Comparison of ENCODE assay signal across 9 cellular contexts in the genomic region with DNA sequence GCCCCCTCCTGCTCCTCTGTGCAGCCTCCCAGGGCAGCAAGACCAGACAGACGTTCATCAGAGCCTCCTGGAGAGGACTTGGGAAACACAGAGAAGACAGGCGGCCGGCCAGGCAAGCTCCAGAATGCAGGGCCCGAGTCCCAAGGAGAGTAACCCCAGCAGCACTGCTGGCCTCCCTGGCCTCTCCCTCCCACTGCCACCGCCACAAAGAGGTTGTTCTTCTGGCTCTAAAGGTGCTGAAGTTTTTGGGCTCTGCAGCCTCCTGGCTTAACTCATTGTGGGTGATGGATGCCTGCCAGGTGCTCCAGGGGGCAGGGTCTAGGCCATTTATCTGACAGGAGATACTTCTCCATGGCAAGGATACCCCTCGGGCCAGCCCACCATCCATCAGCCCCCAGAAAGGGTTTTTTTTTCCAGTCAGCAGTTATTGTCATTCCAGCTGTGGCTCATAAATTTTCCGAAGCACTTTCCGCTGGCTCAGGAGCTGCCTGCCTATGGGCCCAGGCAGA. TPM values are rescaled to one million over a fixed set of nuclear protein-coding genes. Genes with fewer than 3 reads are reported as not detected.
DNase-seq lines count a peak whose midpoint lies in the region; ATAC-seq, FAIRE-seq and TF ChIP-seq lines count a peak whose summit lies in the region.
"Had no signal": no experiment of that assay in that cellular context is flagged by ENCODE, and none has a peak within 500 bp of the region (broad histone marks: within the 10 kb centered on the region; RNA-seq: fewer than 3 reads in every experiment).

No MANE protein-coding gene starts in this region.

- H3K4me1 ChIP-seq in pancreas: peaks cover 0 to 5% (median 0%) of the 10 kb centered on the region in 3 donors
- no peaks in the 10 kb centered on the region for H3K4me1 ChIP-seq in CD8-positive, alpha-beta T cell (ENCODE audit: insufficient read depth, low read length)

- H3K9me3 Mint-ChIP-seq in CD8-positive, alpha-beta T cell: peaks cover 5% of the 10 kb centered on the region

- H3K27ac ChIP-seq in pancreas: peak overlapping the region; percentile 31 to 50 (median 45)
- H3K27ac ChIP-seq in CD8-positive, alpha-beta T cell (ENCODE audit: low read depth, low read length): no peak overlapping the region

- no peak overlapping the region for H3K4me3 Mint-ChIP-seq in CD8-positive, alpha-beta T cell

- DNase-seq in left cardiac atrium (no peak), pancreas (peak in 1 of 6 donors; percentile 62), inferior parietal cortex (ENCODE audit: extremely low spot score) (no peak), MV-4-11 (lab: John Stamatoyannopoulos, UW) (no peak)
- no peak for DNase-seq in CD8-positive, alpha-beta T cell
- DNase-seq: NCI-H187, T1000 had no signal

- peaks cover 8% of the 10 kb centered on the region for H3K4me1 Mint-ChIP-seq in CD8-positive, alpha-beta T cell (ENCODE audit: low read depth)

- CTCF ChIA-PET in CD8-positive, alpha-beta T cell (lab: Charles Lee): no interaction called here

- H3K36me3 Mint-ChIP-seq in CD8-positive, alpha-beta T cell: no peaks in the 10 kb centered on the region

- no peak overlapping the region for H3K27ac Mint-ChIP-seq in CD8-positive, alpha-beta T cell

- H3K27me3 Mint-ChIP-seq in CD8-positive, alpha-beta T cell (ENCODE audit: low read depth): peaks cover 4% of the 10 kb centered on the region

- intact Hi-C loops in left cardiac atrium (cut with DNase I): no loop called here
- intact Hi-C loops in pancreas (cut with DNase I): no loop called here
- intact Hi-C loops in CD8-positive, alpha-beta T cell (cut with DNase I, micrococcal nuclease): no loop called here

- H3K9me3 ChIP-seq in pancreas: no peaks in the 10 kb centered on the region
- H3K9me3 ChIP-seq in CD8-positive, alpha-beta T cell (ENCODE audit: low read length): no peaks in the 10 kb centered on the region

- no peak overlapping the region for H3K4me3 ChIP-seq in pancreas
- H3K4me3 ChIP-seq in CD8-positive, alpha-beta T cell (ENCODE audit: low read depth, low read length): no peak overlapping the region

- ATAC-seq in SK-N-SH treated with all-trans-retinoic acid at 6 μM for 48 hours: peak; percentile 0; the same call in 1 of the 3 replicates
- peak; percentile 5 to 64 for ATAC-seq in left cardiac atrium
- ATAC-seq in pancreas: peak in 1 of 4 donors; percentile 11
- no peak for ATAC-seq in CD8-positive, alpha-beta T cell
- no peak for ATAC-seq in GM18498 (IDR thresholded peaks at IDR 0.05; ENCODE audit: unreplicated experiment)

- POLR2A ChIA-PET in CD8-positive, alpha-beta T cell (lab: Charles Lee): no interaction called here

- H3K36me3 ChIP-seq in pancreas: peaks cover 0 to 7% (median 5%) of the 10 kb centered on the region in 3 donors
- no peaks in the 10 kb centered on the region for H3K36me3 ChIP-seq in CD8-positive, alpha-beta T cell (ENCODE audit: insufficient read depth, low read length)

- 56 to 74% methylated on average over 8 of the region's 8 CpGs for WGBS in pancreas, 2 donors

- TF ChIP-seq CTCF in pancreas (IDR thresholded peaks at IDR 0.05): no peak
- TF ChIP-seq CTCF in CD8-positive, alpha-beta T cell (IDR thresholded peaks at IDR 0.05): no peak

- H3K27me3 ChIP-seq in pancreas: no peaks in the 10 kb centered on the region
- H3K27me3 ChIP-seq in CD8-positive, alpha-beta T cell (ENCODE audit: insufficient read depth, low read length): no peaks in the 10 kb centered on the region

- no peak for FAIRE-seq in pancreas (lab: Jason Lieb, UNC)

TF ChIP-seq in SK-N-SH treated with all-trans-retinoic acid at 6 μM for 48 hours, 23 proteins besides CTCF, POLR2A, EP300 and RAD21:
- no peak for TF ChIP-seq ESRRG (CRISPR knock-in tag; IDR thresholded peaks at IDR 0.05)
- TF ChIP-seq OSR1 (CRISPR knock-in tag; IDR thresholded peaks at IDR 0.05): no peak
- no peak for TF ChIP-seq ZNF565 (CRISPR knock-in tag; conservative IDR thresholded peaks at IDR 0.05; ENCODE audit: low read depth)
- no peak for TF ChIP-seq ZNF8 (CRISPR knock-in tag; IDR thresholded peaks at IDR 0.05)
- no peak for TF ChIP-seq CSDC2 (CRISPR knock-in tag; IDR thresholded peaks at IDR 0.05)
- no peak for TF ChIP-seq BACH2 (CRISPR knock-in tag; IDR thresholded peaks at IDR 0.05; ENCODE audit: borderline replicate concordance)
- no peak for TF ChIP-seq ZFP3 (CRISPR knock-in tag; IDR thresholded peaks at IDR 0.05)
- TF ChIP-seq, protein P1, sequence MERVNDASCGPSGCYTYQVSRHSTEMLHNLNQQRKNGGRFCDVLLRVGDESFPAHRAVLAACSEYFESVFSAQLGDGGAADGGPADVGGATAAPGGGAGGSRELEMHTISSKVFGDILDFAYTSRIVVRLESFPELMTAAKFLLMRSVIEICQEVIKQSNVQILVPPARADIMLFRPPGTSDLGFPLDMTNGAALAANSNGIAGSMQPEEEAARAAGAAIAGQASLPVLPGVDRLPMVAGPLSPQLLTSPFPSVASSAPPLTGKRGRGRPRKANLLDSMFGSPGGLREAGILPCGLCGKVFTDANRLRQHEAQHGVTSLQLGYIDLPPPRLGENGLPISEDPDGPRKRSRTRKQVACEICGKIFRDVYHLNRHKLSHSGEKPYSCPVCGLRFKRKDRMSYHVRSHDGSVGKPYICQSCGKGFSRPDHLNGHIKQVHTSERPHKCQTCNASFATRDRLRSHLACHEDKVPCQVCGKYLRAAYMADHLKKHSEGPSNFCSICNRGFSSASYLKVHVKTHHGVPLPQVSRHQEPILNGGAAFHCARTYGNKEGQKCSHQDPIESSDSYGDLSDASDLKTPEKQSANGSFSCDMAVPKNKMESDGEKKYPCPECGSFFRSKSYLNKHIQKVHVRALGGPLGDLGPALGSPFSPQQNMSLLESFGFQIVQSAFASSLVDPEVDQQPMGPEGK (CRISPR knock-in tag; IDR thresholded peaks at IDR 0.05; ENCODE audit: borderline replicate concordance): no peak
- TF ChIP-seq GLIS3 (CRISPR knock-in tag; IDR thresholded peaks at IDR 0.05): no peak
- TF ChIP-seq ARNTL (CRISPR knock-in tag; IDR thresholded peaks at IDR 0.05; ENCODE audit: borderline replicate concordance, low read depth): no peak
- no peak for TF ChIP-seq ZC3H10 (CRISPR knock-in tag; IDR thresholded peaks at IDR 0.05)
- no peak for TF ChIP-seq TCF4 (CRISPR knock-in tag; IDR thresholded peaks at IDR 0.05; ENCODE audit: borderline replicate concordance)
- TF ChIP-seq RARB (CRISPR knock-in tag; IDR thresholded peaks at IDR 0.05): no peak
- no peak for TF ChIP-seq CSRNP3 (CRISPR knock-in tag; IDR thresholded peaks at IDR 0.05)
- no peak for TF ChIP-seq ZNF70 (CRISPR knock-in tag; IDR thresholded peaks at IDR 0.05)
- no peak for TF ChIP-seq ISL1 (CRISPR knock-in tag; IDR thresholded peaks at IDR 0.05)
- no peak for TF ChIP-seq SNAI2 (CRISPR knock-in tag; IDR thresholded peaks at IDR 0.05)
- no peak for TF ChIP-seq ZFP30 (CRISPR knock-in tag; IDR thresholded peaks at IDR 0.05)
- no peak for TF ChIP-seq CREB5 (CRISPR knock-in tag; IDR thresholded peaks at IDR 0.05; ENCODE audit: low read depth)
- TF ChIP-seq, protein P2, sequence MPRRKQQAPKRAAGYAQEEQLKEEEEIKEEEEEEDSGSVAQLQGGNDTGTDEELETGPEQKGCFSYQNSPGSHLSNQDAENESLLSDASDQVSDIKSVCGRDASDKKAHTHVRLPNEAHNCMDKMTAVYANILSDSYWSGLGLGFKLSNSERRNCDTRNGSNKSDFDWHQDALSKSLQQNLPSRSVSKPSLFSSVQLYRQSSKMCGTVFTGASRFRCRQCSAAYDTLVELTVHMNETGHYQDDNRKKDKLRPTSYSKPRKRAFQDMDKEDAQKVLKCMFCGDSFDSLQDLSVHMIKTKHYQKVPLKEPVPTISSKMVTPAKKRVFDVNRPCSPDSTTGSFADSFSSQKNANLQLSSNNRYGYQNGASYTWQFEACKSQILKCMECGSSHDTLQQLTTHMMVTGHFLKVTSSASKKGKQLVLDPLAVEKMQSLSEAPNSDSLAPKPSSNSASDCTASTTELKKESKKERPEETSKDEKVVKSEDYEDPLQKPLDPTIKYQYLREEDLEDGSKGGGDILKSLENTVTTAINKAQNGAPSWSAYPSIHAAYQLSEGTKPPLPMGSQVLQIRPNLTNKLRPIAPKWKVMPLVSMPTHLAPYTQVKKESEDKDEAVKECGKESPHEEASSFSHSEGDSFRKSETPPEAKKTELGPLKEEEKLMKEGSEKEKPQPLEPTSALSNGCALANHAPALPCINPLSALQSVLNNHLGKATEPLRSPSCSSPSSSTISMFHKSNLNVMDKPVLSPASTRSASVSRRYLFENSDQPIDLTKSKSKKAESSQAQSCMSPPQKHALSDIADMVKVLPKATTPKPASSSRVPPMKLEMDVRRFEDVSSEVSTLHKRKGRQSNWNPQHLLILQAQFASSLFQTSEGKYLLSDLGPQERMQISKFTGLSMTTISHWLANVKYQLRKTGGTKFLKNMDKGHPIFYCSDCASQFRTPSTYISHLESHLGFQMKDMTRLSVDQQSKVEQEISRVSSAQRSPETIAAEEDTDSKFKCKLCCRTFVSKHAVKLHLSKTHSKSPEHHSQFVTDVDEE (CRISPR knock-in tag; IDR thresholded peaks at IDR 0.05): no peak

RNA-seq across cellular contexts. Expression of gene MRPS23, which starts 32.0 kb away (rescaled TPM):
- total RNA-seq in left cardiac atrium (10 to 100 TPM; 45.2 to 55.8 TPM), pancreas (10 to 100 TPM; 12.7 to 25.4 (median 15.5) TPM)
- polyA plus RNA-seq in pancreas: 10 to 100 TPM in 1 of 2 donors, 1 to 10 TPM in 1; 5.8 to 15.8 TPM
- 10 to 100 TPM; 16.2 to 17.2 TPM for total RNA-seq in CD8-positive, alpha-beta T cell

Comparison
In these comparisons a context has a peak if more than half of its experiments do, and no peak if none do; other contexts are left out.
1. ATAC-seq: peak in SK-N-SH treated with all-trans-retinoic acid at 6 μM for 48 hours (single experiment) and left cardiac atrium (2 of 2); none in CD8-positive, alpha-beta T cell (single experiment) and GM18498 (single experiment).